Comparison of ENCODE assay signal across 12 cellular contexts in the genomic region with DNA sequence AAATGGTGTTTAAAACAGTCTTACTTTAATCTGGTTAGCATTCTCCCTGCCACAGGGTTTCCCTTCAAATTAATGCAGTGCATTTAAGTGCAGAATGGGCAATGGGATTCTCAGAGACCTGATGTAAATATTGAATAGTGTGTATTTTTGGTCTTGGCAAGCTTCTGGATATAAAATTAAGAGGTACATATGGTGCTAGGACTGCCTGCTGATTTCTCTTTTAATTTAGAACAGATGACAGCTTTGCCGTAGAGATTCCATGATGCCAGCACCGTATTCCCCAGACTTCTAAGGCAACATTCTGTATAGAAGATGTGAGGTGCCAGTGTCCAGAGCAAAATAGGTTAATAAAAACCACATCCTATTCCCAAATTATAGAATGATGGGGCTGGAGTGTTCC. TPM values are rescaled to one million over a fixed set of nuclear protein-coding genes. Genes with fewer than 3 reads are reported as not detected.
DNase-seq lines count a peak whose midpoint lies in the region; ATAC-seq and TF ChIP-seq lines count a peak whose summit lies in the region.
"Had no signal": no experiment of that assay in that cellular context is flagged by ENCODE, and none has a peak within 500 bp of the region (broad histone marks: within the 10 kb centered on the region; RNA-seq: fewer than 3 reads in every experiment).

No MANE protein-coding gene starts in this region.

- TF ChIP-seq CTCF in AG04449 (IDR thresholded peaks at IDR 0.05; ENCODE audit: insufficient read depth, low read length, missing control alignments) (no peak), HEK293 (tag by site-specific recombination; IDR thresholded peaks at IDR 0.05) (no peak), transverse colon (IDR thresholded peaks at IDR 0.05) (no peak)

- TF ChIP-seq EP300 in transverse colon (IDR thresholded peaks at IDR 0.05; ENCODE audit: low read depth) = no peak

- CTCF ChIA-PET in AG04449 (lab: Yijun Ruan, JAX) (interaction anchor here (1.1 to 6.8 kb wide), 7 partner anchors 9 to 440 kb away, joined by 4 to 34 read pairs (median 5); no protein-coding TSS in a partner anchor), HEK293 (lab: Yijun Ruan, JAX) (interaction anchor here (0.7 to 2.2 kb wide), 3 partner anchors 9 to 621 kb away, joined by 4 to 13 read pairs (median 4); no protein-coding TSS in a partner anchor)
- CTCF ChIA-PET in activated CD8-positive, alpha-beta T cell treated with anti-CD3 and anti-CD28 coated beads, Interleukin-2, amount 10 ng/mL, durations not matched to agents 7 days and 5 days (lab: Charles Lee) = interaction anchor here (1.1 to 2.6 kb wide), 2 partner anchors 8 to 435 kb away, joined by 5 to 20 read pairs; no protein-coding TSS in a partner anchor

- ATAC-seq in activated CD8-positive, alpha-beta T cell treated with anti-CD3 and anti-CD28 coated beads, Interleukin-2, amount 10 ng/mL, durations not matched to agents 7 days and 5 days = no peak
- no peak for ATAC-seq in GM21786 (IDR thresholded peaks at IDR 0.05; ENCODE audit: unreplicated experiment)

- peak overlapping the region; percentile 99 for H3K4me3 Mint-ChIP-seq in activated CD8-positive, alpha-beta T cell treated with anti-CD3 and anti-CD28 coated beads, Interleukin-2, amount 10 ng/mL, durations not matched to agents 7 days and 5 days

- intact Hi-C loops in transverse colon (cut with DNase I; ENCODE audit: low total_unique reads) = no loop called here

- H3K36me3 Mint-ChIP-seq in activated CD8-positive, alpha-beta T cell treated with anti-CD3 and anti-CD28 coated beads, Interleukin-2, amount 10 ng/mL, durations not matched to agents 7 days and 5 days (ENCODE audit: low read depth) = peaks cover 44% of the 10 kb centered on the region

- no peaks in the 10 kb centered on the region for H3K9me3 ChIP-seq in HEK293 (ENCODE audit: control insufficient read depth, insufficient read depth, low read depth, low read length)
- no peaks in the 10 kb centered on the region for H3K9me3 ChIP-seq in transverse colon
- H3K9me3 ChIP-seq: upper lobe of left lung had no signal

- WGBS in transverse colon (ENCODE audit: low coverage in 1 of 2), 2 donors = 93 to 100% methylated on average over 2 of the region's 2 CpGs

- no peak for TF ChIP-seq POLR2A in transverse colon (IDR thresholded peaks at IDR 0.05)

- in situ Hi-C loops in transverse colon (cut with MboI; ENCODE audit: low pct_ligation_motif_present in 1 of 4, low pct_unique_long_range_greater_than_20kb in 1 of 4, low sequenced_read_pairs in 3 of 4) = loop anchor here in 3 of 4 donors (25.0 kb wide), 3 partner anchors 208 to 658 kb away; a partner anchor contains a TSS

- peaks cover 13% of the 10 kb centered on the region for H3K27me3 Mint-ChIP-seq in activated CD8-positive, alpha-beta T cell treated with anti-CD3 and anti-CD28 coated beads, Interleukin-2, amount 10 ng/mL, durations not matched to agents 7 days and 5 days (ENCODE audit: low read depth)

- no peak overlapping the region for H3K27ac Mint-ChIP-seq in activated CD8-positive, alpha-beta T cell treated with anti-CD3 and anti-CD28 coated beads, Interleukin-2, amount 10 ng/mL, durations not matched to agents 7 days and 5 days

- POLR2A ChIA-PET in AG04449 (lab: Yijun Ruan, JAX) = no interaction called here
- POLR2A ChIA-PET in HEK293 (lab: Yijun Ruan, JAX) = no interaction called here
- POLR2A ChIA-PET in activated CD8-positive, alpha-beta T cell treated with anti-CD3 and anti-CD28 coated beads, Interleukin-2, amount 10 ng/mL, durations not matched to agents 7 days and 5 days (lab: Charles Lee) = no interaction called here

- H3K4me1 Mint-ChIP-seq in activated CD8-positive, alpha-beta T cell treated with anti-CD3 and anti-CD28 coated beads, Interleukin-2, amount 10 ng/mL, durations not matched to agents 7 days and 5 days (ENCODE audit: low read depth) = peaks cover 46% of the 10 kb centered on the region

- H3K9me3 Mint-ChIP-seq in activated CD8-positive, alpha-beta T cell treated with anti-CD3 and anti-CD28 coated beads, Interleukin-2, amount 10 ng/mL, durations not matched to agents 7 days and 5 days (ENCODE audit: insufficient read depth) = no peaks in the 10 kb centered on the region
- H3K9me3 Mint-ChIP-seq: T-helper 1 cell treated with Interleukin-12 subunit alpha and Interleukin-12 subunit beta and Interleukin-4 antibody, amounts not matched to agents 30 μg/mL and 1 μg/mL, for 36 hours had no signal

- H3K4me3 ChIP-seq in AG04449 (ENCODE audit: low read depth, low read length) (peak overlapping the region; percentile 78), HEK293 (ENCODE audit: low read depth, low read length) (peak overlapping the region; percentile 82; the same call in 1 of the 2 replicates), iPS-11a (ENCODE audit: low read depth, low read length) (peak overlapping the region; percentile 86), transverse colon (no peak overlapping the region)

- peaks cover 2% of the 10 kb centered on the region; the same call in 1 of the 2 replicates for H3K4me1 ChIP-seq in HEK293 (ENCODE audit: control insufficient read depth, insufficient read depth, low read length)
- H3K4me1 ChIP-seq in transverse colon = peaks cover 3 to 20% (median 11%) of the 10 kb centered on the region in 4 donors

- H3K27ac ChIP-seq in HEK293 (ENCODE audit: extremely low read depth, low read depth, low read length) (no peak overlapping the region), transverse colon (no peak overlapping the region)

- H3K36me3 ChIP-seq in HEK293 (ENCODE audit: control insufficient read depth in 2 of 2, insufficient read depth in 1 of 2, low read length in 2 of 2) (peaks cover 7 to 43% of the 10 kb centered on the region in 2 experiments; a peak in 2 of 3 replicates), transverse colon (no peaks in the 10 kb centered on the region)

- no peaks in the 10 kb centered on the region for H3K27me3 ChIP-seq in transverse colon
- H3K27me3 ChIP-seq: upper lobe of left lung had no signal

- DNase-seq in AG04449 (ENCODE audit: low read depth, low spot score) = no peak
- DNase-seq in activated CD8-positive, alpha-beta T cell treated with anti-CD3 and anti-CD28 coated beads, Interleukin-2, amount 10 ng/mL, durations not matched to agents 7 days and 5 days = no peak
- no peak for DNase-seq in SW 1271 (lab: John Stamatoyannopoulos, UW)
- DNase-seq in transverse colon = no peak
- no peak for DNase-seq in cerebellum (ENCODE audit: low spot score)
- DNase-seq: activated effector memory CD4-positive, alpha-beta T cell treated with Interleukin-2 at 50 U/mL for 16 hours; stimulated activated CD4-positive, alpha-beta T cell treated with anti-CD3 and anti-CD28 coated beads, Interleukin-2, amount 100 ng/mL, for 48 hours; upper lobe of left lung had no signal

TF ChIP-seq in HEK293, 187 proteins besides CTCF, POLR2A, EP300 and RAD21 (continues in another document):
- TF ChIP-seq, protein P1, sequence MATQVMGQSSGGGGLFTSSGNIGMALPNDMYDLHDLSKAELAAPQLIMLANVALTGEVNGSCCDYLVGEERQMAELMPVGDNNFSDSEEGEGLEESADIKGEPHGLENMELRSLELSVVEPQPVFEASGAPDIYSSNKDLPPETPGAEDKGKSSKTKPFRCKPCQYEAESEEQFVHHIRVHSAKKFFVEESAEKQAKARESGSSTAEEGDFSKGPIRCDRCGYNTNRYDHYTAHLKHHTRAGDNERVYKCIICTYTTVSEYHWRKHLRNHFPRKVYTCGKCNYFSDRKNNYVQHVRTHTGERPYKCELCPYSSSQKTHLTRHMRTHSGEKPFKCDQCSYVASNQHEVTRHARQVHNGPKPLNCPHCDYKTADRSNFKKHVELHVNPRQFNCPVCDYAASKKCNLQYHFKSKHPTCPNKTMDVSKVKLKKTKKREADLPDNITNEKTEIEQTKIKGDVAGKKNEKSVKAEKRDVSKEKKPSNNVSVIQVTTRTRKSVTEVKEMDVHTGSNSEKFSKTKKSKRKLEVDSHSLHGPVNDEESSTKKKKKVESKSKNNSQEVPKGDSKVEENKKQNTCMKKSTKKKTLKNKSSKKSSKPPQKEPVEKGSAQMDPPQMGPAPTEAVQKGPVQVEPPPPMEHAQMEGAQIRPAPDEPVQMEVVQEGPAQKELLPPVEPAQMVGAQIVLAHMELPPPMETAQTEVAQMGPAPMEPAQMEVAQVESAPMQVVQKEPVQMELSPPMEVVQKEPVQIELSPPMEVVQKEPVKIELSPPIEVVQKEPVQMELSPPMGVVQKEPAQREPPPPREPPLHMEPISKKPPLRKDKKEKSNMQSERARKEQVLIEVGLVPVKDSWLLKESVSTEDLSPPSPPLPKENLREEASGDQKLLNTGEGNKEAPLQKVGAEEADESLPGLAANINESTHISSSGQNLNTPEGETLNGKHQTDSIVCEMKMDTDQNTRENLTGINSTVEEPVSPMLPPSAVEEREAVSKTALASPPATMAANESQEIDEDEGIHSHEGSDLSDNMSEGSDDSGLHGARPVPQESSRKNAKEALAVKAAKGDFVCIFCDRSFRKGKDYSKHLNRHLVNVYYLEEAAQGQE (tag by site-specific recombination; IDR thresholded peaks at IDR 0.05) = no peak
- TF ChIP-seq ZNF792 (tag by site-specific recombination; IDR thresholded peaks at IDR 0.05) = no peak
- TF ChIP-seq ZBTB1 (tag by site-specific recombination; IDR thresholded peaks at IDR 0.05) = no peak
- no peak for TF ChIP-seq ZBTB8A (tag by site-specific recombination; IDR thresholded peaks at IDR 0.05)
- no peak for TF ChIP-seq ZNF391 (tag by site-specific recombination; IDR thresholded peaks at IDR 0.05; ENCODE audit: borderline replicate concordance, low read depth)
- TF ChIP-seq ZNF626 (tag by site-specific recombination; IDR thresholded peaks at IDR 0.05) = no peak
- TF ChIP-seq ZNF658 (tag by site-specific recombination; IDR thresholded peaks at IDR 0.05) = no peak
- no peak for TF ChIP-seq ZNF10 (tag by site-specific recombination; IDR thresholded peaks at IDR 0.05)
- no peak for TF ChIP-seq ZNF654 (tag by site-specific recombination; IDR thresholded peaks at IDR 0.05; ENCODE audit: low read depth)
- TF ChIP-seq, protein P2, sequence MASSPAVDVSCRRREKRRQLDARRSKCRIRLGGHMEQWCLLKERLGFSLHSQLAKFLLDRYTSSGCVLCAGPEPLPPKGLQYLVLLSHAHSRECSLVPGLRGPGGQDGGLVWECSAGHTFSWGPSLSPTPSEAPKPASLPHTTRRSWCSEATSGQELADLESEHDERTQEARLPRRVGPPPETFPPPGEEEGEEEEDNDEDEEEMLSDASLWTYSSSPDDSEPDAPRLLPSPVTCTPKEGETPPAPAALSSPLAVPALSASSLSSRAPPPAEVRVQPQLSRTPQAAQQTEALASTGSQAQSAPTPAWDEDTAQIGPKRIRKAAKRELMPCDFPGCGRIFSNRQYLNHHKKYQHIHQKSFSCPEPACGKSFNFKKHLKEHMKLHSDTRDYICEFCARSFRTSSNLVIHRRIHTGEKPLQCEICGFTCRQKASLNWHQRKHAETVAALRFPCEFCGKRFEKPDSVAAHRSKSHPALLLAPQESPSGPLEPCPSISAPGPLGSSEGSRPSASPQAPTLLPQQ (tag by site-specific recombination; IDR thresholded peaks at IDR 0.05) = no peak
- TF ChIP-seq ZNF239 (tag by site-specific recombination; IDR thresholded peaks at IDR 0.05) = no peak

RNA-seq across cellular contexts. Expression of a gene that starts 1.9 kb away (rescaled TPM):
- total RNA-seq in activated CD8-positive, alpha-beta T cell treated with anti-CD3 and anti-CD28 coated beads, Interleukin-2, amount 10 ng/mL, durations not matched to agents 7 days and 5 days = 10 to 100 TPM; 62.5 to 68.2 TPM
- total RNA-seq in transverse colon (10 to 100 TPM in 3 of 4 donors, 1 to 10 TPM in 1; 4.5 to 15.1 (median 13.6) TPM), cerebellum (17.7 TPM)

Comparison
In these comparisons a context has a peak if more than half of its experiments do, and no peak if none do; other contexts are left out.
1. H3K4me3 ChIP-seq: peak in AG04449 (single experiment), HEK293 (single experiment) and iPS-11a (single experiment); none in transverse colon (0 of 4).